8 cellular contexts compared by ENCODE assay signal in genomic region chr6:41071923-41072835, GRCh38. TPM values are rescaled to one million over a fixed set of nuclear protein-coding genes. Genes with fewer than 3 reads are reported as not detected.
DNase-seq lines count a peak whose midpoint lies in the region; ATAC-seq, FAIRE-seq and TF ChIP-seq lines count a peak whose summit lies in the region.

Gene OARD1, minus strand, starts transcription at chr6:41072356. Its CDS starts 722 bp downstream, at chr6:41071634.

- peak within 1 kb of the TSS; percentile 94 to 96 (median 95) for H3K4me3 Mint-ChIP-seq in T-cell

- intact Hi-C loops in heart left ventricle (cut with DNase I) (loop anchor here in 1 of 10 donors (1.0 to 5.0 kb wide), 2 partner anchors 17 to 170 kb away; no protein-coding TSS in a partner anchor), posterior cingulate gyrus (cut with DNase I) (loop anchor here (5.0 kb wide), 1 partner anchor 475 kb away; the partner anchor contains the start of gene FOXP4)

- CTCF ChIA-PET in T-cell (lab: Charles Lee), result interaction anchor here in 1 of 2 donors (1.2 kb wide), 2 partner anchors 44 kb away, joined by 4 to 6 read pairs; no protein-coding TSS in a partner anchor

- H3K27ac ChIP-seq in adipose tissue (ENCODE audit: low read depth, low read length) (peak within 1 kb of the TSS; percentile 100), heart left ventricle (peak within 1 kb of the TSS; percentile 93 to 100 (median 99)), upper lobe of left lung (peak within 1 kb of the TSS; percentile 99 to 100 (median 99))

- TF ChIP-seq CTCF in heart left ventricle (IDR thresholded peaks at IDR 0.05) (no peak), upper lobe of left lung (IDR thresholded peaks at IDR 0.05) (peak in 2 of 6 experiments; percentile 14 to 32)

- H3K9me3 ChIP-seq in heart left ventricle (no peaks in the 10 kb centered on the region), upper lobe of left lung (no peaks in the 10 kb centered on the region)

- no peaks in the 10 kb centered on the region for H3K27me3 Mint-ChIP-seq in T-cell

- TF ChIP-seq EP300 in upper lobe of left lung (IDR thresholded peaks at IDR 0.05), result no peak

- H3K27me3 ChIP-seq in heart left ventricle, result no peaks in the 10 kb centered on the region
- H3K27me3 ChIP-seq in upper lobe of left lung, result no peaks in the 10 kb centered on the region

- 0 to 1% (median 1%) methylated on average over 62 to 63 of the region's 63 CpGs for WGBS in adipose tissue, 3 donors
- WGBS in heart left ventricle, 4 donors, result 0% methylated on average over 26 to 63 of the region's 63 CpGs
- 0% methylated on average over 24 to 63 of the region's 63 CpGs for WGBS in upper lobe of left lung, 2 donors

- peak; percentile 69 for ATAC-seq in HG02840 (IDR thresholded peaks at IDR 0.05; ENCODE audit: low FRiP score, unreplicated experiment)
- peak; percentile 79 to 80 (median 80) for ATAC-seq in T-cell (replicated peaks in 1 of 4)
- peak; percentile 82 to 91 (median 88) for ATAC-seq in heart left ventricle
- peak; percentile 90 to 97 for ATAC-seq in upper lobe of left lung (ENCODE audit: low FRiP score in 2 of 2)

- POLR2A ChIA-PET in T-cell (lab: Charles Lee), result interaction anchor here (0.5 to 0.6 kb wide), 2 partner anchors 9 to 37 kb away, joined by 3 to 7 read pairs; no protein-coding TSS in a partner anchor

- peaks cover 17% of the 10 kb centered on the region for H3K36me3 Mint-ChIP-seq in T-cell

- peaks cover 0 to 44% (median 37%) of the 10 kb centered on the region in 12 donors for H3K4me1 ChIP-seq in heart left ventricle
- peaks cover 32 to 38% (median 35%) of the 10 kb centered on the region in 4 donors for H3K4me1 ChIP-seq in upper lobe of left lung

- FAIRE-seq in GM12891 (lab: Jason Lieb, UNC), result no peak

- H3K36me3 ChIP-seq in heart left ventricle (peaks cover 0 to 35% (median 17%) of the 10 kb centered on the region in 9 donors), upper lobe of left lung (peaks cover 0 to 22% (median 7%) of the 10 kb centered on the region in 4 donors)

- no peaks in the 10 kb centered on the region for H3K9me3 Mint-ChIP-seq in T-cell

- H3K27ac Mint-ChIP-seq in T-cell, result peak within 1 kb of the TSS; percentile 97 to 98

- peak; percentile 70 for DNase-seq in GM12891 (ENCODE audit: insufficient read length, low spot score)
- peak; percentile 98 for DNase-seq in NCI-H1436 treated with DMSO at 0.1 percent for 48 hours (lab: John Stamatoyannopoulos, UW)
- peak; percentile 99 to 100 (median 100) for DNase-seq in T-cell
- DNase-seq in heart left ventricle, result peak; percentile 100
- peak; percentile 96 to 100 (median 98) for DNase-seq in posterior cingulate gyrus
- DNase-seq in upper lobe of left lung, result peak; percentile 98 to 99

- H3K4me3 ChIP-seq in heart left ventricle (peak within 1 kb of the TSS; percentile 76 to 95 (median 90)), upper lobe of left lung (peak within 1 kb of the TSS; percentile 84 to 97 (median 91))

- H3K4me1 Mint-ChIP-seq in T-cell, result peaks cover 42 to 62% (median 53%) of the 10 kb centered on the region in 3 donors

- peak; percentile 37 for TF ChIP-seq POLR2A in GM12891 (IDR thresholded peaks at IDR 0.05; ENCODE audit: low read depth, low read length)
- peak; percentile 2 to 58 for TF ChIP-seq POLR2A in heart left ventricle (IDR thresholded peaks at IDR 0.05)
- TF ChIP-seq POLR2A in upper lobe of left lung (IDR thresholded peaks at IDR 0.05), result peak; percentile 49 to 86 (median 74)

TF ChIP-seq in GM12891, 5 proteins besides CTCF, POLR2A, EP300 and RAD21:
- TF ChIP-seq TAF1 (IDR thresholded peaks at IDR 0.05; ENCODE audit: low read depth, low read length), result peak; percentile 49; the same call in 1 of the 2 replicates
- TF ChIP-seq POLR2AphosphoS5 (IDR thresholded peaks at IDR 0.05; ENCODE audit: low read depth, low read length), result peak; percentile 72; the same call in 1 of the 2 replicates
- no peak for TF ChIP-seq SPI1 (IDR thresholded peaks at IDR 0.05; ENCODE audit: low read depth, low read length)
- 0 out of 2 replicates have a peak, but pooled peaks have one; percentile 22 for TF ChIP-seq POU2F2 (IDR thresholded peaks at IDR 0.05; ENCODE audit: low read depth, low read length)

RNA-seq across cellular contexts. Expression of gene OARD1, which starts in this region (rescaled TPM):
- polyA plus RNA-seq in GM12891 (2012; ENCODE audit: low read depth, missing spikeins), result 41.3 TPM
- total RNA-seq in T-cell (10 to 100 TPM; 33.1 to 43.2 (median 39.4) TPM), heart left ventricle (10 to 100 TPM; 12.8 to 21.8 (median 17.7) TPM), upper lobe of left lung (10 to 100 TPM; 10.0 to 27.3 (median 20.0) TPM)
- polyA plus RNA-seq in adipose tissue (10 to 100 TPM; 14.3 to 41.5 (median 28.2) TPM), heart left ventricle (10 to 100 TPM; 26.6 to 28.1 TPM)

Comparison
In these comparisons a context has a peak if more than half of its experiments do, and no peak if none do; other contexts are left out.
1. Peak in every context shown above with its lines: DNase-seq, ATAC-seq, H3K4me3 ChIP-seq and H3K27ac ChIP-seq.